In the genomic region with DNA sequence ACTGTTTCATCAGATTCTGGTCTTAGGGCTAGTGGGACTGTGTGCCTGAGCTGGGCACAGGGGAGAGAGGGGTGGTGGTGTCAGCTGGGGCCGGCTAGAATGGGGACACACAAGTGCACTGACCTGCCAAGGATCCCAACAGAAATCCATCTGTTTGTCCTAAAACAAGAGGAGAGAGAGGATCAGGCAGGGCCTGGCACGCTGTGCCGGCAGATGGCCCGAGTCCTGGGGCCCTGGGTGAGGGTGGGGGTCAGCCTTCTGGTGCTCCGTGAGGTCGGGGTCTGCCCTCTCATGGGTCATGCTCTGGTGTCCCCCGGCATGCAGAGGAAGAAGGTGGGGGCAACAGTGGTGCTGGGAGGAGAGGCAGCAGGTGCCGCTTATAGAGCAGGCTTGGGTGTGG, we compare ENCODE assay signal across 12 cellular contexts. TPM values are rescaled to one million over a fixed set of nuclear protein-coding genes. Genes with fewer than 3 reads are reported as not detected.
A peak's percentile ranks its signal among the peaks of the same experiment; 100 is the strongest.
DNase-seq lines count a peak whose midpoint lies in the region; FAIRE-seq and TF ChIP-seq lines count a peak whose summit lies in the region.
"Not testable (repeated sequence)": the region's sequence is repeated elsewhere in the genome, so short reads cannot be mapped to it uniquely, and the experiment has no call there.
"Had no signal": no experiment of that assay in that cellular context is flagged by ENCODE, and none has a peak within 500 bp of the region (broad histone marks: within the 10 kb centered on the region; RNA-seq: fewer than 3 reads in every experiment).

No MANE protein-coding gene starts in this region.

- not testable (repeated sequence) for H3K9me3 Mint-ChIP-seq in glutamatergic neuron (ENCODE audit: unreplicated experiment)

- H3K4me3 Mint-ChIP-seq in glutamatergic neuron (ENCODE audit: unreplicated experiment), result not testable (repeated sequence)

- H3K27ac ChIP-seq in osteoblast (ENCODE audit: low read depth, low read length), result not testable (repeated sequence)

- not testable (repeated sequence) for H3K36me3 ChIP-seq in osteoblast (ENCODE audit: insufficient read depth, low read length)

- H3K9me3 ChIP-seq in osteoblast (ENCODE audit: low read depth, low read length), result not testable (repeated sequence)

- not testable (repeated sequence) for H3K36me3 Mint-ChIP-seq in glutamatergic neuron (ENCODE audit: unreplicated experiment)

- peak; percentile 48 for FAIRE-seq in HTR-8/SVneo (lab: Jason Lieb, UNC)

- H3K4me3 ChIP-seq in osteoblast (ENCODE audit: insufficient read depth, low read length), result not testable (repeated sequence)

- DNase-seq in DMS 273 (lab: John Stamatoyannopoulos, UW; ENCODE audit: unreplicated experiment) (peak; percentile 30), cerebellar cortex (ENCODE audit: low spot score) (peak; percentile 65), osteoblast (ENCODE audit: insufficient read length, low spot score, missing footprints) (peak; percentile 50)
- DNase-seq in HTR-8/SVneo (ENCODE audit: insufficient read length, low spot score); glutamatergic neuron: not testable (repeated sequence)

- TF ChIP-seq CTCF in glutamatergic neuron (IDR thresholded peaks at IDR 0.05; ENCODE audit: partially characterized antibody, unreplicated experiment); osteoblast (IDR thresholded peaks at IDR 0.05; ENCODE audit: extremely low read depth, low read depth, low read length): not testable (repeated sequence)

- H3K79me2 ChIP-seq in osteoblast (ENCODE audit: insufficient read depth, low read length), result not testable (repeated sequence)

- not testable (repeated sequence) for H2AFZ ChIP-seq in osteoblast (ENCODE audit: low read length)

- H3K4me2 ChIP-seq in osteoblast (ENCODE audit: insufficient read depth, low read length), result not testable (repeated sequence)

- H3K27me3 ChIP-seq in osteoblast (ENCODE audit: insufficient read depth, low read length), result not testable (repeated sequence)

- not testable (repeated sequence) for H3K4me1 Mint-ChIP-seq in glutamatergic neuron (ENCODE audit: low read depth, unreplicated experiment)

- not testable (repeated sequence) for H3K4me1 ChIP-seq in osteoblast (ENCODE audit: insufficient read depth, low read length)

- H3K27me3 Mint-ChIP-seq in glutamatergic neuron (ENCODE audit: unreplicated experiment), result not testable (repeated sequence)

- peak overlapping the region; percentile 48 for H3K27ac Mint-ChIP-seq in glutamatergic neuron (ENCODE audit: unreplicated experiment)

- not testable (repeated sequence) for H4K20me1 ChIP-seq in osteoblast (ENCODE audit: insufficient read depth, low read length)

RNA-seq across cellular contexts. Expression of a gene that starts 3.7 kb away (rescaled TPM):
- total RNA-seq in glutamatergic neuron (ENCODE audit: unreplicated experiment) (not detected), osteoblast (0.29 and 0.36 TPM in 2 replicates)
- total RNA-seq: A172; B cell; Caco-2; Calu3; CD4-positive, alpha-beta T cell; CD8-positive, alpha-beta T cell had no signal

RNA-seq across cellular contexts. Expression of a gene that starts 18.0 kb away (rescaled TPM):
- total RNA-seq in glutamatergic neuron (ENCODE audit: unreplicated experiment), result 0.34 TPM
- total RNA-seq in osteoblast, result not detected in 2 replicates
- total RNA-seq: A172; B cell; Caco-2; Calu3; CD4-positive, alpha-beta T cell; CD8-positive, alpha-beta T cell; Daoy had no signal

RNA-seq across cellular contexts. Expression of a gene that starts 22.0 kb away (rescaled TPM):
- total RNA-seq in glutamatergic neuron (ENCODE audit: unreplicated experiment), result not detected
- total RNA-seq in osteoblast, result 4.1 and 6.9 TPM in 2 replicates
- total RNA-seq: A172; B cell; Caco-2; Calu3; CD4-positive, alpha-beta T cell; CD8-positive, alpha-beta T cell had no signal

RNA-seq across cellular contexts. Expression of a gene that starts 33.6 kb away (rescaled TPM):
- 1.1 TPM for total RNA-seq in glutamatergic neuron (ENCODE audit: unreplicated experiment)
- 0.36 TPM in 1 of 2 replicates, not detected in the other for total RNA-seq in osteoblast
- total RNA-seq: CD4-positive, alpha-beta T cell; CD8-positive, alpha-beta T cell had no signal

RNA-seq across cellular contexts. Expression of a gene that starts 35.8 kb away (rescaled TPM):
- total RNA-seq in glutamatergic neuron (ENCODE audit: unreplicated experiment) (not detected), osteoblast (not detected in 2 replicates)
- total RNA-seq: A172; B cell; Calu3; CD4-positive, alpha-beta T cell; CD8-positive, alpha-beta T cell; Daoy had no signal
